ENCODE assay signal across 14 cellular contexts in genomic region chr6:151796842-151797530, GRCh38. TPM values are rescaled to one million over a fixed set of nuclear protein-coding genes. Genes with fewer than 3 reads are reported as not detected.
"Had no signal": no experiment of that assay in that cellular context is flagged by ENCODE, and none has a peak within 500 bp of the region (broad histone marks: within the 10 kb centered on the region; RNA-seq: fewer than 3 reads in every experiment).

No MANE protein-coding gene starts in this region.

- H3K27ac ChIP-seq: SJSA1, VCaP had no signal

- H3K36me3 ChIP-seq: SJSA1 had no signal

- H3K9me3 ChIP-seq: SJSA1 had no signal

- H3K4me1 ChIP-seq: SJSA1 had no signal

- DNase-seq: activated CD4-positive, alpha-beta T cell treated with anti-CD3 and anti-CD28 coated beads for 4 hours; activated CD8-positive, alpha-beta memory T cell treated with anti-CD3 and anti-CD28 coated beads, Interleukin-2, amount 50 U/mL, for 4 hours; activated CD8-positive, alpha-beta T cell treated with anti-CD3 and anti-CD28 coated beads for 36 hours; caudate nucleus; cortex of kidney; effector CD8-positive, alpha-beta T cell; mesenchymal stem cell; nephron progenitor cell; small intestine; T-cell; T1000; trophoblast cell had no signal

- H3K27me3 ChIP-seq: SJSA1 had no signal

- H3K4me3 ChIP-seq: SJSA1 had no signal

- ATAC-seq: activated CD8-positive, alpha-beta T cell treated with anti-CD3 and anti-CD28 coated beads for 36 hours; T-cell had no signal

RNA-seq across cellular contexts. Expression of gene ESR1, which starts 10.5 kb away (rescaled TPM):
- total RNA-seq: SJSA1 had no signal
